Comparison of ENCODE assay signal across 2 cellular contexts in the genomic region with DNA sequence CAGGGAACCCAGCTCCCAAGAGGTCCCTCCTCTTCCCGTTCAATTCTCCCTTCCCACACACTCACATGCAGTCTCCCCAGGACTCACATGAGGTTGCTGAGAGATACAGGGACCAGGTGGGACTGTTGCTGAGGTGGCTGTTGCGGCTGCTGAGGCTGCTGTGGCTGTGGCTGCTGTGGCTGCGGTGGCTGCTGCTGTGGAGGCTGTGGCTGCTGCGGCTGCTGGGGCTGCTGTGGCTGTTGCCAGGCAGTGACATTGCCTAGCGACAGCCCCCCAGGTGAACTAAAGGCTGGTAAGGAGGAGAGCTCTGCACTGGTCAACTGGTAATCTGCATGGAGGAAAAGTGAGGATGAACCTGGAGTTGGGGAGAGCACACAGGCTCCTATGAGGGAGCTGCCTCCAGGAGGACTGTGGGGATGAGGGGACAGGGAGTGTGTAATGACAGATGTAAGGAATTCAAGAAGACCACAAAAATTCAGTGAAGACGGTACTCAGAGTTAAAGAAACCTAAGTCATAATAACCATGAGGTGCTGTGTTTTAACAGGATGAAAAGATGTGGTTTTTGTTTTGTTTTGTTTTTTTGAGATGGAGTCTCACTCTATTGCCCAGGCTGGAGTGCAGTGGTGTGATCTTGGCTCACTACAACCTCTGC.
TF ChIP-seq lines count a peak whose summit lies in the region.

No MANE protein-coding gene starts in this region.

TF ChIP-seq in GM23338, 12 proteins besides CTCF, POLR2A, EP300 and RAD21 (continues in another document):
- TF ChIP-seq CREB1 (CRISPR knock-in tag; IDR thresholded peaks at IDR 0.05; ENCODE audit: low read depth) (no peak), EZH2phosphoT487 (IDR thresholded peaks at IDR 0.05; ENCODE audit: unreplicated experiment) (no peak), ETS1 (IDR thresholded peaks at IDR 0.05) (no peak), STAT1 (IDR thresholded peaks at IDR 0.05; ENCODE audit: unreplicated experiment) (no peak), EZH2 (IDR thresholded peaks at IDR 0.05; ENCODE audit: low read depth, unreplicated experiment) (no peak), JUNB (IDR thresholded peaks at IDR 0.05; ENCODE audit: unreplicated experiment) (no peak), POLR2AphosphoS5 (IDR thresholded peaks at IDR 0.05; ENCODE audit: low read depth) (no peak), NANOG (IDR thresholded peaks at IDR 0.05; ENCODE audit: borderline replicate concordance) (no peak)
- TF ChIP-seq, protein P1, sequence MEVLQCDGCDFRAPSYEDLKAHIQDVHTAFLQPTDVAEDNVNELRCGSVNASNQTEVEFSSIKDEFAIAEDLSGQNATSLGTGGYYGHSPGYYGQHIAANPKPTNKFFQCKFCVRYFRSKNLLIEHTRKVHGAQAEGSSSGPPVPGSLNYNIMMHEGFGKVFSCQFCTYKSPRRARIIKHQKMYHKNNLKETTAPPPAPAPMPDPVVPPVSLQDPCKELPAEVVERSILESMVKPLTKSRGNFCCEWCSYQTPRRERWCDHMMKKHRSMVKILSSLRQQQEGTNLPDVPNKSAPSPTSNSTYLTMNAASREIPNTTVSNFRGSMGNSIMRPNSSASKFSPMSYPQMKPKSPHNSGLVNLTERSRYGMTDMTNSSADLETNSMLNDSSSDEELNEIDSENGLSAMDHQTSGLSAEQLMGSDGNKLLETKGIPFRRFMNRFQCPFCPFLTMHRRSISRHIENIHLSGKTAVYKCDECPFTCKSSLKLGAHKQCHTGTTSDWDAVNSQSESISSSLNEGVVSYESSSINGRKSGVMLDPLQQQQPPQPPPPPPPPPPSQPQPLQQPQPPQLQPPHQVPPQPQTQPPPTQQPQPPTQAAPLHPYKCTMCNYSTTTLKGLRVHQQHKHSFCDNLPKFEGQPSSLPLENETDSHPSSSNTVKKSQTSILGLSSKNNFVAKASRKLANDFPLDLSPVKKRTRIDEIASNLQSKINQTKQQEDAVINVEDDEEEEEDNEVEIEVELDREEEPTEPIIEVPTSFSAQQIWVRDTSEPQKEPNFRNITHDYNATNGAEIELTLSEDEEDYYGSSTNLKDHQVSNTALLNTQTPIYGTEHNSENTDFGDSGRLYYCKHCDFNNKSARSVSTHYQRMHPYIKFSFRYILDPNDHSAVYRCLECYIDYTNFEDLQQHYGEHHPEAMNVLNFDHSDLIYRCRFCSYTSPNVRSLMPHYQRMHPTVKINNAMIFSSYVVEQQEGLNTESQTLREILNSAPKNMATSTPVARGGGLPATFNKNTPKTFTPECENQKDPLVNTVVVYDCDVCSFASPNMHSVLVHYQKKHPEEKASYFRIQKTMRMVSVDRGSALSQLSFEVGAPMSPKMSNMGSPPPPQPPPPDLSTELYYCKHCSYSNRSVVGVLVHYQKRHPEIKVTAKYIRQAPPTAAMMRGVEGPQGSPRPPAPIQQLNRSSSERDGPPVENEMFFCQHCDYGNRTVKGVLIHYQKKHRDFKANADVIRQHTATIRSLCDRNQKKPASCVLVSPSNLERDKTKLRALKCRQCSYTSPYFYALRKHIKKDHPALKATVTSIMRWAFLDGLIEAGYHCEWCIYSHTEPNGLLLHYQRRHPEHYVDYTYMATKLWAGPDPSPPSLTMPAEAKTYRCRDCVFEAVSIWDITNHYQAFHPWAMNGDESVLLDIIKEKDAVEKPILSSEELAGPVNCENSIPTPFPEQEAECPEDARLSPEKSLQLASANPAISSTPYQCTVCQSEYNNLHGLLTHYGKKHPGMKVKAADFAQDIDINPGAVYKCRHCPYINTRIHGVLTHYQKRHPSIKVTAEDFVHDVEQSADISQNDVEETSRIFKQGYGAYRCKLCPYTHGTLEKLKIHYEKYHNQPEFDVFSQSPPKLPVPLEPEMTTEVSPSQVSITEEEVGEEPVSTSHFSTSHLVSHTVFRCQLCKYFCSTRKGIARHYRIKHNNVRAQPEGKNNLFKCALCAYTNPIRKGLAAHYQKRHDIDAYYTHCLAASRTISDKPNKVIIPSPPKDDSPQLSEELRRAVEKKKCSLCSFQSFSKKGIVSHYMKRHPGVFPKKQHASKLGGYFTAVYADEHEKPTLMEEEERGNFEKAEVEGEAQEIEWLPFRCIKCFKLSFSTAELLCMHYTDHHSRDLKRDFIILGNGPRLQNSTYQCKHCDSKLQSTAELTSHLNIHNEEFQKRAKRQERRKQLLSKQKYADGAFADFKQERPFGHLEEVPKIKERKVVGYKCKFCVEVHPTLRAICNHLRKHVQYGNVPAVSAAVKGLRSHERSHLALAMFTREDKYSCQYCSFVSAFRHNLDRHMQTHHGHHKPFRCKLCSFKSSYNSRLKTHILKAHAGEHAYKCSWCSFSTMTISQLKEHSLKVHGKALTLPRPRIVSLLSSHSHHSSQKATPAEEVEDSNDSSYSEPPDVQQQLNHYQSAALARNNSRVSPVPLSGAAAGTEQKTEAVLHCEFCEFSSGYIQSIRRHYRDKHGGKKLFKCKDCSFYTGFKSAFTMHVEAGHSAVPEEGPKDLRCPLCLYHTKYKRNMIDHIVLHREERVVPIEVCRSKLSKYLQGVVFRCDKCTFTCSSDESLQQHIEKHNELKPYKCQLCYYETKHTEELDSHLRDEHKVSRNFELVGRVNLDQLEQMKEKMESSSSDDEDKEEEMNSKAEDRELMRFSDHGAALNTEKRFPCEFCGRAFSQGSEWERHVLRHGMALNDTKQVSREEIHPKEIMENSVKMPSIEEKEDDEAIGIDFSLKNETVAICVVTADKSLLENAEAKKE (CRISPR knock-in tag; IDR thresholded peaks at IDR 0.05): no peak

TF ChIP-seq in GM12878, 131 proteins besides CTCF, POLR2A, EP300 and RAD21:
- TF ChIP-seq ATF3 (IDR thresholded peaks at IDR 0.05; ENCODE audit: borderline replicate concordance, extremely low read depth, low read depth, low read length): no peak
- no peak for TF ChIP-seq PBX3 (IDR thresholded peaks at IDR 0.05; ENCODE audit: insufficient replicate concordance, low read depth, low read length)
- TF ChIP-seq, protein P2, sequence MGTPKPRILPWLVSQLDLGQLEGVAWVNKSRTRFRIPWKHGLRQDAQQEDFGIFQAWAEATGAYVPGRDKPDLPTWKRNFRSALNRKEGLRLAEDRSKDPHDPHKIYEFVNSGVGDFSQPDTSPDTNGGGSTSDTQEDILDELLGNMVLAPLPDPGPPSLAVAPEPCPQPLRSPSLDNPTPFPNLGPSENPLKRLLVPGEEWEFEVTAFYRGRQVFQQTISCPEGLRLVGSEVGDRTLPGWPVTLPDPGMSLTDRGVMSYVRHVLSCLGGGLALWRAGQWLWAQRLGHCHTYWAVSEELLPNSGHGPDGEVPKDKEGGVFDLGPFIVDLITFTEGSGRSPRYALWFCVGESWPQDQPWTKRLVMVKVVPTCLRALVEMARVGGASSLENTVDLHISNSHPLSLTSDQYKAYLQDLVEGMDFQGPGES (IDR thresholded peaks at IDR 0.05): no peak
- TF ChIP-seq POLR2AphosphoS5 (IDR thresholded peaks at IDR 0.05; ENCODE audit: low read length): peak; percentile 43
- TF ChIP-seq TBL1XR1 (IDR thresholded peaks at IDR 0.05; ENCODE audit: low read depth, low read length): no peak
- no peak for TF ChIP-seq TCF7 (IDR thresholded peaks at IDR 0.05; ENCODE audit: borderline replicate concordance)
